8 cellular contexts compared by ENCODE assay signal in the genomic region with DNA sequence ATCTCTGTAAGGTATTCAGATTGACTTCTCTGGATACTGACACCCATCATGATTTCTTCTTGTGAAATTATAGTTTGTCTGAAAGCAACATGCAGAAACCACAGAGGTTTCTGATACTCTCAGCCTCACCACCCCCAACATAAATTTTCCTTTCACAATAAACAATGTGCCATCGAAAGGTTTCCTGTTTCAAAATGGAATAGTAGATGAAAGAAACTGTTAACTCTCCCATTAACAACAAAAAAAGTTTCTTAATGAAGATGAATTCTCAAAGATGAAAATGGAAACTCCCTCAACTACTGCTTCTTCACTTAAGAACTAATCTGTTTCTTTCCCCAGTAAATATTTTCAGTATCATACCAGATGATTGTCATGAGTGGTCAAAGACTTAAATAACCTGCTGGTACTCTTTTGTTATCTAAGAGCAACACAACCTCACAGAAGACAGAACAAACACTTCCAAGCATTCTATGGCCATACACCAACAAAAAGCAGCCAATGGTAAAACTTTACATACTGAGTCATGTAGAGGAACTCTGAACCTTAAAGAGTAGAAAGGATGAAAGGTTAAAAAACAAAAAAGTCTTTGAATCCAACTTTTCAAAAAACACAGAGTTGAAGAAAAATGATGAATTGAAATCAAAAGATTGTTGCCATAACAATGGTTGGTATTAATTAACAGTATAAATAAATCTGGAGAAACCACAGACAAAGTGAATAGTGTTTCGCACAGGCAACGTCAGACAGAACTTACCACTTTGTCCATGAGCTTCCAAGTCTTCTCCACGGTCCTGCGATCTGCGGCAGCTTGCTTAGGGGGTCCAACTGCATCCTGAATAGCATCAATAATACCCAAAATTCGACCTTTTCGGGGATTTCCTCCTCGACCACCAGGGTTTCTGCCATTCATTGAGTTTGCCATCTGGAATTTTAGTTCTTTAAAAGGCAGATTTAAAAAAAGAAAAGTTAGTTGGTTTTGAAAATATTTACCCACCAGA. TPM values are rescaled to one million over a fixed set of nuclear protein-coding genes. Genes with fewer than 3 reads are reported as not detected.
DNase-seq lines count a peak whose midpoint lies in the region; ATAC-seq and TF ChIP-seq lines count a peak whose summit lies in the region.

No MANE protein-coding gene starts in this region.

- ATAC-seq in DND-41 (ENCODE audit: insufficient read depth, low read depth) (no peak), GM19397 (IDR thresholded peaks at IDR 0.05; ENCODE audit: unreplicated experiment) (peak; percentile 19), HG03439 (IDR thresholded peaks at IDR 0.05; ENCODE audit: unreplicated experiment) (peak; percentile 24)
- peak; percentile 5 for ATAC-seq in activated CD8-positive, alpha-beta T cell treated with anti-CD3 and anti-CD28 coated beads for 36 hours

- H3K9ac ChIP-seq in DND-41 (ENCODE audit: low read depth, low read length) (peak overlapping the region; percentile 86), smooth muscle cell (ENCODE audit: low read depth) (peak overlapping the region; percentile 93)

- no peaks in the 10 kb centered on the region for H3K9me3 ChIP-seq in DND-41 (ENCODE audit: insufficient read depth, low read length, severe bottlenecking)
- H3K9me3 ChIP-seq in smooth muscle cell (replicated peaks; ENCODE audit: low read depth): no peaks in the 10 kb centered on the region

- H3K79me2 ChIP-seq in DND-41 (ENCODE audit: insufficient read depth, low read length) (peaks cover 16% of the 10 kb centered on the region), smooth muscle cell (ENCODE audit: low read depth) (peaks cover 66% of the 10 kb centered on the region)

- H2AFZ ChIP-seq in DND-41 (ENCODE audit: low read depth, low read length): no peak overlapping the region; the same call in none of the 2 replicates
- no peak overlapping the region for H2AFZ ChIP-seq in smooth muscle cell (ENCODE audit: low read depth)

- no peak overlapping the region for H3K4me3 Mint-ChIP-seq in activated CD8-positive, alpha-beta T cell treated with anti-CD3 and anti-CD28 coated beads for 36 hours
- H3K4me3 Mint-ChIP-seq in glutamatergic neuron (ENCODE audit: unreplicated experiment): peak overlapping the region; percentile 99

- WGBS in smooth muscle cell (ENCODE audit: low lambda C conversion rate): 50% methylated on average over 9 of the region's 9 CpGs

- peaks cover 19% of the 10 kb centered on the region for H3K36me3 ChIP-seq in DND-41 (ENCODE audit: insufficient read depth, low read length)
- no peaks in the 10 kb centered on the region for H3K36me3 ChIP-seq in smooth muscle cell (ENCODE audit: low read depth)

- H3K4me3 ChIP-seq in DND-41 (ENCODE audit: low read depth in 1 of 2, low read length in 2 of 2) (peak overlapping the region in 1 of 2 experiments; percentile 78; a peak in 2 of 4 replicates), smooth muscle cell (peak overlapping the region; percentile 98)

- POLR2A ChIA-PET in activated CD8-positive, alpha-beta T cell treated with anti-CD3 and anti-CD28 coated beads for 36 hours (lab: Charles Lee): interaction anchor here (0.6 to 4.7 kb wide), 14 partner anchors 7 to 348 kb away, joined by 3 to 33 read pairs (median 4); no protein-coding TSS in a partner anchor

- DNase-seq in DND-41 (peak; percentile 10), glutamatergic neuron (peak; percentile 20), smooth muscle cell (lab: John Stamatoyannopoulos, UW; ENCODE audit: unreplicated experiment) (no peak), NCI-H1417 (lab: John Stamatoyannopoulos, UW) (no peak), hepatic stellate cell (ENCODE audit: low spot score) (no peak)
- DNase-seq in activated CD8-positive, alpha-beta T cell treated with anti-CD3 and anti-CD28 coated beads for 36 hours: peak; percentile 44

- peaks cover 28% of the 10 kb centered on the region for H3K4me1 Mint-ChIP-seq in activated CD8-positive, alpha-beta T cell treated with anti-CD3 and anti-CD28 coated beads for 36 hours (ENCODE audit: low read depth)
- H3K4me1 Mint-ChIP-seq in glutamatergic neuron (ENCODE audit: low read depth, unreplicated experiment): peaks cover 23% of the 10 kb centered on the region

- intact Hi-C loops in activated CD8-positive, alpha-beta T cell treated with anti-CD3 and anti-CD28 coated beads for 36 hours (cut with micrococcal nuclease): loop anchor here (2.0 to 5.0 kb wide), 5 partner anchors 40 to 465 kb away; no protein-coding TSS in a partner anchor

- H3K27ac ChIP-seq in DND-41 (ENCODE audit: low read length): peak overlapping the region; percentile 32
- H3K27ac ChIP-seq in smooth muscle cell (ENCODE audit: low read depth): peak overlapping the region; percentile 90

- H3K27me3 ChIP-seq in DND-41 (ENCODE audit: insufficient read depth, low read length, poor library complexity) (no peaks in the 10 kb centered on the region), smooth muscle cell (ENCODE audit: low read depth) (no peaks in the 10 kb centered on the region)

- no peaks in the 10 kb centered on the region for H3K9me3 Mint-ChIP-seq in activated CD8-positive, alpha-beta T cell treated with anti-CD3 and anti-CD28 coated beads for 36 hours
- H3K9me3 Mint-ChIP-seq in glutamatergic neuron (ENCODE audit: unreplicated experiment): peaks cover 16% of the 10 kb centered on the region

- peaks cover 43% of the 10 kb centered on the region for H3K36me3 Mint-ChIP-seq in activated CD8-positive, alpha-beta T cell treated with anti-CD3 and anti-CD28 coated beads for 36 hours (ENCODE audit: low read depth)
- H3K36me3 Mint-ChIP-seq in glutamatergic neuron (ENCODE audit: unreplicated experiment): peaks cover 5% of the 10 kb centered on the region

- H3K4me2 ChIP-seq in DND-41 (ENCODE audit: insufficient read depth, low read length): peak overlapping the region; percentile 89
- peak overlapping the region; percentile 95 for H3K4me2 ChIP-seq in smooth muscle cell

- peaks cover 8% of the 10 kb centered on the region for H3F3A ChIP-seq in smooth muscle cell (ENCODE audit: low read depth)

- peak overlapping the region; percentile 96 for H3K27ac Mint-ChIP-seq in activated CD8-positive, alpha-beta T cell treated with anti-CD3 and anti-CD28 coated beads for 36 hours
- H3K27ac Mint-ChIP-seq in glutamatergic neuron (ENCODE audit: unreplicated experiment): peak overlapping the region; percentile 97

- H3K27me3 Mint-ChIP-seq in activated CD8-positive, alpha-beta T cell treated with anti-CD3 and anti-CD28 coated beads for 36 hours: no peaks in the 10 kb centered on the region
- H3K27me3 Mint-ChIP-seq in glutamatergic neuron (ENCODE audit: unreplicated experiment): peaks cover 7% of the 10 kb centered on the region

- H4K20me1 ChIP-seq in DND-41 (ENCODE audit: insufficient read depth, low read length): no peaks in the 10 kb centered on the region
- H4K20me1 ChIP-seq in smooth muscle cell (ENCODE audit: low read depth): peaks cover 50% of the 10 kb centered on the region

- CTCF ChIA-PET in activated CD8-positive, alpha-beta T cell treated with anti-CD3 and anti-CD28 coated beads for 36 hours (lab: Charles Lee): interaction anchor here (0.7 to 1.3 kb wide), 4 partner anchors 9 to 180 kb away, joined by 3 to 4 read pairs (median 3); no protein-coding TSS in a partner anchor

- H3K4me1 ChIP-seq in DND-41 (ENCODE audit: insufficient read depth, low read length) (peaks cover 47% of the 10 kb centered on the region), smooth muscle cell (ENCODE audit: low read depth) (peaks cover 28% of the 10 kb centered on the region)

- no peak for TF ChIP-seq CTCF in DND-41 (IDR thresholded peaks at IDR 0.05; ENCODE audit: borderline replicate concordance, extremely low read depth, low read length, poor library complexity, severe bottlenecking)
- TF ChIP-seq CTCF in activated CD8-positive, alpha-beta T cell treated with anti-CD3 and anti-CD28 coated beads for 36 hours (IDR thresholded peaks at IDR 0.05): no peak
- TF ChIP-seq CTCF in glutamatergic neuron (IDR thresholded peaks at IDR 0.05; ENCODE audit: partially characterized antibody, unreplicated experiment): no peak
- no peak for TF ChIP-seq CTCF in smooth muscle cell (IDR thresholded peaks at IDR 0.05; ENCODE audit: borderline replicate concordance, insufficient read depth, poor library complexity, severe bottlenecking)

RNA-seq across cellular contexts. Expression of a gene that starts 1.9 kb away (rescaled TPM):
- total RNA-seq in activated CD8-positive, alpha-beta T cell treated with anti-CD3 and anti-CD28 coated beads for 36 hours: 100 to 1,000 TPM; 104 to 113 TPM
- total RNA-seq in glutamatergic neuron (ENCODE audit: unreplicated experiment) (269 TPM), smooth muscle cell (38.0 and 38.9 TPM in 2 replicates)
- 13.9 and 18.3 TPM in 2 replicates for polyA plus RNA-seq in smooth muscle cell

Comparison
In these comparisons a context has a peak if more than half of its experiments do, and no peak if none do; other contexts are left out.
1. DNase-seq: peak in DND-41 (single experiment), activated CD8-positive, alpha-beta T cell treated with anti-CD3 and anti-CD28 coated beads for 36 hours (single experiment) and glutamatergic neuron (single experiment); none in smooth muscle cell (single experiment), NCI-H1417 (0 of 3) and hepatic stellate cell (single experiment).